In genomic region chr5:176189857-176190256, GRCh38 we compare ENCODE assay signal across 37 cellular contexts.
"Had no signal": no experiment of that assay in that cellular context is flagged by ENCODE, and none has a peak within 500 bp of the region (broad histone marks: within the 10 kb centered on the region; RNA-seq: fewer than 3 reads in every experiment).

No MANE protein-coding gene starts in this region.

- H3K4me3 ChIP-seq: adrenal gland, ascending aorta, body of pancreas, breast epithelium, cardiac muscle cell had no signal

- H3K36me3 Mint-ChIP-seq: activated naive CD4-positive, alpha-beta T cell treated with anti-CD3 and anti-CD28 coated beads, Interleukin-2, amount 10 ng/mL, durations not matched to agents 7 days and 5 days; activated naive CD4-positive, alpha-beta T cell treated with anti-CD3 and anti-CD28 coated beads, Interleukin-2, amount 50 U/mL, for 24 hours; activated naive CD4-positive, alpha-beta T cell treated with anti-CD3 and anti-CD28 coated beads, Interleukin-2, amount 50 U/mL, for 72 hours; activated naive CD8-positive, alpha-beta T cell; activated naive CD8-positive, alpha-beta T cell treated with anti-CD3 and anti-CD28 coated beads, Interleukin-2, amount 10 ng/mL, durations not matched to agents 7 days and 5 days; brain had no signal

- H3K27ac Mint-ChIP-seq: activated naive CD4-positive, alpha-beta T cell treated with anti-CD3 and anti-CD28 coated beads for 36 hours; activated naive CD4-positive, alpha-beta T cell treated with anti-CD3 and anti-CD28 coated beads, Interleukin-2, amount 10 ng/mL, durations not matched to agents 7 days and 5 days; activated naive CD4-positive, alpha-beta T cell treated with anti-CD3 and anti-CD28 coated beads, Interleukin-2, amount 50 U/mL, for 24 hours; activated naive CD4-positive, alpha-beta T cell treated with anti-CD3 and anti-CD28 coated beads, Interleukin-2, amount 50 U/mL, for 72 hours; activated naive CD8-positive, alpha-beta T cell; activated naive CD8-positive, alpha-beta T cell treated with anti-CD3 and anti-CD28 coated beads, Interleukin-2, amount 10 ng/mL, durations not matched to agents 7 days and 5 days; activated T-cell treated with anti-CD3 and anti-CD28 coated beads, Interleukin-2, amount 50 U/mL, for 24 hours; activated T-cell treated with anti-CD3 and anti-CD28 coated beads, Interleukin-2, amount 50 U/mL, for 72 hours; activated T-helper 1 cell treated with anti-CD3 and anti-CD28 coated beads, Interleukin-12 subunit alpha, Interleukin-12 subunit beta, Interleukin-2, Interleukin-4 antibody, amounts not matched to agents 30 ng/mL and 10 ng/mL and 1 ng/mL, durations not matched to agents 14 hours and 24 hours and 36 hours; activated T-helper 17 cell treated with anti-CD3 and anti-CD28 coated beads, Interleukin-2, amount 50 U/mL, for 72 hours; activated T-helper 2 cell treated with anti-CD3 and anti-CD28 coated beads, Interferon-gamma antibody, Interleukin-2, Interleukin-4, amounts not matched to agents 10 μg/mL and 5 μg/mL and 100 μg/mL, durations not matched to agents 14 hours and 24 hours and 36 hours; brain had no signal

- ATAC-seq: activated naive CD4-positive, alpha-beta T cell treated with anti-CD3 and anti-CD28 coated beads, Interleukin-2, amount 50 U/mL, for 72 hours; activated T-cell treated with anti-CD3 and anti-CD28 coated beads, Interleukin-2, amount 50 U/mL, for 4 hours; activated T-cell treated with anti-CD3 and anti-CD28 coated beads, Interleukin-2, amount 50 U/mL, for 72 hours; activated T-helper 17 cell treated with anti-CD3 and anti-CD28 coated beads, Interleukin-2, amount 50 U/mL, for 72 hours; body of pancreas had no signal

- H3K4me1 Mint-ChIP-seq: activated naive CD4-positive, alpha-beta T cell treated with anti-CD3 and anti-CD28 coated beads, Interleukin-2, amount 10 ng/mL, durations not matched to agents 7 days and 5 days; activated naive CD4-positive, alpha-beta T cell treated with anti-CD3 and anti-CD28 coated beads, Interleukin-2, amount 50 U/mL, for 24 hours; activated naive CD8-positive, alpha-beta T cell treated with anti-CD3 and anti-CD28 coated beads, Interleukin-2, amount 10 ng/mL, durations not matched to agents 7 days and 5 days; activated T-helper 17 cell treated with anti-CD3 and anti-CD28 coated beads, Interleukin-2, amount 50 U/mL, for 72 hours; central memory CD8-positive, alpha-beta T cell had no signal

- H3K9me3 ChIP-seq: adrenal gland, ascending aorta, body of pancreas, breast epithelium had no signal

- H3K4me3 Mint-ChIP-seq: activated naive CD4-positive, alpha-beta T cell treated with anti-CD3 and anti-CD28 coated beads for 36 hours; activated naive CD4-positive, alpha-beta T cell treated with anti-CD3 and anti-CD28 coated beads, Interleukin-2, amount 10 ng/mL, durations not matched to agents 7 days and 5 days; activated naive CD4-positive, alpha-beta T cell treated with anti-CD3 and anti-CD28 coated beads, Interleukin-2, amount 50 U/mL, for 24 hours; activated naive CD8-positive, alpha-beta T cell; activated naive CD8-positive, alpha-beta T cell treated with anti-CD3 and anti-CD28 coated beads, Interleukin-2, amount 10 ng/mL, durations not matched to agents 7 days and 5 days; activated T-cell treated with anti-CD3 and anti-CD28 coated beads, Interleukin-2, amount 50 U/mL, for 24 hours; activated T-cell treated with anti-CD3 and anti-CD28 coated beads, Interleukin-2, amount 50 U/mL, for 4 hours; activated T-cell treated with anti-CD3 and anti-CD28 coated beads, Interleukin-2, amount 50 U/mL, for 72 hours; activated T-helper 1 cell treated with anti-CD3 and anti-CD28 coated beads, Interleukin-12 subunit alpha, Interleukin-12 subunit beta, Interleukin-2, Interleukin-4 antibody, amounts not matched to agents 30 ng/mL and 10 ng/mL and 1 ng/mL, durations not matched to agents 14 hours and 24 hours and 36 hours; activated T-helper 17 cell treated with anti-CD3 and anti-CD28 coated beads, Interleukin-2, amount 50 U/mL, for 72 hours; brain; central memory CD8-positive, alpha-beta T cell had no signal

- H3K27me3 ChIP-seq: adrenal gland, ascending aorta, body of pancreas had no signal

- H3K9me3 Mint-ChIP-seq: activated naive CD4-positive, alpha-beta T cell treated with anti-CD3 and anti-CD28 coated beads for 36 hours; activated naive CD4-positive, alpha-beta T cell treated with anti-CD3 and anti-CD28 coated beads, Interleukin-2, amount 10 ng/mL, durations not matched to agents 7 days and 5 days; activated naive CD4-positive, alpha-beta T cell treated with anti-CD3 and anti-CD28 coated beads, Interleukin-2, amount 50 U/mL, for 24 hours; activated naive CD4-positive, alpha-beta T cell treated with anti-CD3 and anti-CD28 coated beads, Interleukin-2, amount 50 U/mL, for 72 hours; activated naive CD8-positive, alpha-beta T cell treated with anti-CD3 and anti-CD28 coated beads, Interleukin-2, amount 10 ng/mL, durations not matched to agents 7 days and 5 days; activated T-cell treated with anti-CD3 and anti-CD28 coated beads, Interleukin-2, amount 50 U/mL, for 24 hours; activated T-cell treated with anti-CD3 and anti-CD28 coated beads, Interleukin-2, amount 50 U/mL, for 4 hours; activated T-cell treated with anti-CD3 and anti-CD28 coated beads, Interleukin-2, amount 50 U/mL, for 72 hours; activated T-helper 1 cell treated with anti-CD3 and anti-CD28 coated beads, Interleukin-12 subunit alpha, Interleukin-12 subunit beta, Interleukin-2, Interleukin-4 antibody, amounts not matched to agents 30 ng/mL and 10 ng/mL and 1 ng/mL, durations not matched to agents 14 hours and 24 hours and 36 hours; activated T-helper 17 cell treated with anti-CD3 and anti-CD28 coated beads, Interleukin-2, amount 50 U/mL, for 72 hours; activated T-helper 2 cell treated with anti-CD3 and anti-CD28 coated beads, Interferon-gamma antibody, Interleukin-2, Interleukin-4, amounts not matched to agents 10 μg/mL and 5 μg/mL and 100 μg/mL, durations not matched to agents 14 hours and 24 hours and 36 hours; brain; central memory CD8-positive, alpha-beta T cell had no signal

- H3K36me3 ChIP-seq: adrenal gland, ascending aorta, brain microvascular endothelial cell, breast epithelium, cardiac muscle cell had no signal

- H3K27me3 Mint-ChIP-seq: activated naive CD4-positive, alpha-beta T cell treated with anti-CD3 and anti-CD28 coated beads, Interleukin-2, amount 50 U/mL, for 24 hours; activated naive CD8-positive, alpha-beta T cell; activated T-helper 17 cell treated with anti-CD3 and anti-CD28 coated beads, Interleukin-2, amount 50 U/mL, for 72 hours had no signal

- H3K27ac ChIP-seq: adrenal gland, ascending aorta, body of pancreas, brain microvascular endothelial cell, breast epithelium, cardiac muscle cell had no signal

- H3K4me1 ChIP-seq: ascending aorta, breast epithelium had no signal

- DNase-seq: activated effector memory CD4-positive, alpha-beta T cell treated with anti-CD3 and anti-CD28 coated beads, Interleukin-2, amount 50 U/mL, for 16 hours; activated effector memory CD4-positive, alpha-beta T cell treated with Interleukin-2 at 50 U/mL for 16 hours; activated gamma-delta T cell; activated gamma-delta T cell treated with Interleukin-2 at 50 U/mL for 16 hours; activated naive CD4-positive, alpha-beta T cell; activated naive CD4-positive, alpha-beta T cell treated with anti-CD3 and anti-CD28 coated beads for 36 hours; activated naive CD4-positive, alpha-beta T cell treated with anti-CD3 and anti-CD28 coated beads, Interleukin-2, amount 10 ng/mL, durations not matched to agents 7 days and 5 days; activated naive CD4-positive, alpha-beta T cell treated with anti-CD3 and anti-CD28 coated beads, Interleukin-2, amount 50 U/mL, for 16 hours; activated naive CD4-positive, alpha-beta T cell treated with Interleukin-2 at 50 U/mL for 16 hours; activated naive CD8-positive, alpha-beta T cell treated with anti-CD3 and anti-CD28 coated beads, Interleukin-2, amount 10 ng/mL, durations not matched to agents 7 days and 5 days; activated T-cell treated with anti-CD3 and anti-CD28 coated beads for 4 hours; activated T-cell treated with anti-CD3 and anti-CD28 coated beads, Interleukin-2, amount 50 U/mL, for 1 hour; activated T-cell treated with anti-CD3 and anti-CD28 coated beads, Interleukin-2, amount 50 U/mL, for 24 hours; activated T-cell treated with anti-CD3 and anti-CD28 coated beads, Interleukin-2, amount 50 U/mL, for 4 hours; activated T-cell treated with anti-CD3 and anti-CD28 coated beads, Interleukin-2, amount 50 U/mL, for 48 hours; activated T-cell treated with anti-CD3 and anti-CD28 coated beads, Interleukin-2, amount 50 U/mL, for 72 hours; adrenal gland; amniotic stem cell; amygdala; anterior cingulate cortex; aorta; body of pancreas; brain microvascular endothelial cell; caudate nucleus; central memory CD4-positive, alpha-beta T cell; cerebellar nuclear complex had no signal
